1 cellular context compared by ENCODE assay signal in genomic region chr22:31625257-31625640, GRCh38.
TF ChIP-seq lines count a peak whose summit lies in the region.

No MANE protein-coding gene starts in this region.

TF ChIP-seq in K562, 482 proteins besides CTCF, POLR2A, EP300 and RAD21:
- no peak for TF ChIP-seq SMAD2 (IDR thresholded peaks at IDR 0.05; ENCODE audit: low read depth, low read length)
- TF ChIP-seq HNRNPUL1 (IDR thresholded peaks at IDR 0.05; ENCODE audit: low read length) = no peak
- no peak for TF ChIP-seq POLR2G (IDR thresholded peaks at IDR 0.05; ENCODE audit: low read depth, low read length)
- TF ChIP-seq, protein P1, sequence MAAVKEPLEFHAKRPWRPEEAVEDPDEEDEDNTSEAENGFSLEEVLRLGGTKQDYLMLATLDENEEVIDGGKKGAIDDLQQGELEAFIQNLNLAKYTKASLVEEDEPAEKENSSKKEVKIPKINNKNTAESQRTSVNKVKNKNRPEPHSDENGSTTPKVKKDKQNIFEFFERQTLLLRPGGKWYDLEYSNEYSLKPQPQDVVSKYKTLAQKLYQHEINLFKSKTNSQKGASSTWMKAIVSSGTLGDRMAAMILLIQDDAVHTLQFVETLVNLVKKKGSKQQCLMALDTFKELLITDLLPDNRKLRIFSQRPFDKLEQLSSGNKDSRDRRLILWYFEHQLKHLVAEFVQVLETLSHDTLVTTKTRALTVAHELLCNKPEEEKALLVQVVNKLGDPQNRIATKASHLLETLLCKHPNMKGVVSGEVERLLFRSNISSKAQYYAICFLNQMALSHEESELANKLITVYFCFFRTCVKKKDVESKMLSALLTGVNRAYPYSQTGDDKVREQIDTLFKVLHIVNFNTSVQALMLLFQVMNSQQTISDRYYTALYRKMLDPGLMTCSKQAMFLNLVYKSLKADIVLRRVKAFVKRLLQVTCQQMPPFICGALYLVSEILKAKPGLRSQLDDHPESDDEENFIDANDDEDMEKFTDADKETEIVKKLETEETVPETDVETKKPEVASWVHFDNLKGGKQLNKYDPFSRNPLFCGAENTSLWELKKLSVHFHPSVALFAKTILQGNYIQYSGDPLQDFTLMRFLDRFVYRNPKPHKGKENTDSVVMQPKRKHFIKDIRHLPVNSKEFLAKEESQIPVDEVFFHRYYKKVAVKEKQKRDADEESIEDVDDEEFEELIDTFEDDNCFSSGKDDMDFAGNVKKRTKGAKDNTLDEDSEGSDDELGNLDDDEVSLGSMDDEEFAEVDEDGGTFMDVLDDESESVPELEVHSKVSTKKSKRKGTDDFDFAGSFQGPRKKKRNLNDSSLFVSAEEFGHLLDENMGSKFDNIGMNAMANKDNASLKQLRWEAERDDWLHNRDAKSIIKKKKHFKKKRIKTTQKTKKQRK (IDR thresholded peaks at IDR 0.05; ENCODE audit: borderline replicate concordance, low read depth, low read length) = no peak
- no peak for TF ChIP-seq HBP1 (CRISPR knock-in tag; IDR thresholded peaks at IDR 0.05)
- TF ChIP-seq PHF8 (IDR thresholded peaks at IDR 0.05; ENCODE audit: borderline replicate concordance, low read length) = no peak
- TF ChIP-seq DIDO1 (tag; IDR thresholded peaks at IDR 0.05; ENCODE audit: low read depth) = no peak
- TF ChIP-seq ZNF407 (IDR thresholded peaks at IDR 0.05; ENCODE audit: low read depth) = no peak
